Comparison of ENCODE assay signal across 24 cellular contexts in the genomic region with DNA sequence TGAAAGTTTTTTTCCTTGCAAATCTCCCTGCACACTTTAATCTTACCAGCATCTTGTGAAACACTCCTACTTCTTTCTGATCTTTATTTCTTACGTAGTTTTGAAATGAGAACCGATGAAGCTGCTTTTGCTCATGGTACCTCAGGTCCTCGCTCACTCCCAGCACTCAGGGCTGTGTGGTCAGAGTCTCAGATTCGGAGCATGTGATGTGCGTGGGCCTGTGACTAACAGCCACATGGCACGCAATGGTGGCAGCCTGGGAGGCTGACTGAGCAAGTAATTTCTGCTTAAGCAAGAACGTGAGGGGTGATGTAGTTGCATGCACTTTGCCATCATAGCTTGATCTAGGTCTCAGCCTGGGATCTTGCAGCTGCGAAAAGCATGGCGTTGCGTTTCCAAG.
A peak's percentile ranks its signal among the peaks of the same experiment; 100 is the strongest.
DNase-seq lines count a peak whose midpoint lies in the region; ATAC-seq, FAIRE-seq and TF ChIP-seq lines count a peak whose summit lies in the region.
"Had no signal": no experiment of that assay in that cellular context is flagged by ENCODE, and none has a peak within 500 bp of the region (broad histone marks: within the 10 kb centered on the region; RNA-seq: fewer than 3 reads in every experiment).

No MANE protein-coding gene starts in this region.

- no peaks in the 10 kb centered on the region for H3K4me1 ChIP-seq in osteoblast (ENCODE audit: insufficient read depth, low read length)
- H3K4me1 ChIP-seq: psoas muscle, SJSA1, thyroid gland had no signal

- TF ChIP-seq POLR2A in GM12891 (IDR thresholded peaks at IDR 0.05; ENCODE audit: low read depth, low read length) = no peak

- H3K27ac Mint-ChIP-seq in activated T-cell treated with anti-CD3 and anti-CD28 coated beads, Interleukin-2, amount 50 U/mL, for 72 hours = peak overlapping the region; percentile 69
- H3K27ac Mint-ChIP-seq in progenitor cell of endocrine pancreas = no peak overlapping the region
- H3K27ac Mint-ChIP-seq: activated naive CD4-positive, alpha-beta T cell treated with anti-CD3 and anti-CD28 coated beads, Interleukin-2, amount 50 U/mL, for 24 hours had no signal

- H3K9me3 Mint-ChIP-seq in activated T-cell treated with anti-CD3 and anti-CD28 coated beads, Interleukin-2, amount 50 U/mL, for 72 hours = peaks cover 0 to 2% of the 10 kb centered on the region in 2 donors
- no peaks in the 10 kb centered on the region for H3K9me3 Mint-ChIP-seq in progenitor cell of endocrine pancreas (ENCODE audit: low read depth)
- H3K9me3 Mint-ChIP-seq: activated naive CD4-positive, alpha-beta T cell treated with anti-CD3 and anti-CD28 coated beads, Interleukin-2, amount 50 U/mL, for 24 hours; CD14-positive monocyte had no signal

- no peak overlapping the region for H2AFZ ChIP-seq in osteoblast (ENCODE audit: low read length)

- no peaks in the 10 kb centered on the region for H4K20me1 ChIP-seq in osteoblast (ENCODE audit: insufficient read depth, low read length)

- no peaks in the 10 kb centered on the region for H3K27me3 ChIP-seq in osteoblast (ENCODE audit: insufficient read depth, low read length)
- H3K27me3 ChIP-seq: neutrophil, SJSA1, stomach, thyroid gland had no signal

- H3K36me3 ChIP-seq in osteoblast (ENCODE audit: insufficient read depth, low read length) = no peaks in the 10 kb centered on the region
- H3K36me3 ChIP-seq: neutrophil, SJSA1, stomach, thyroid gland had no signal

- H3K4me3 ChIP-seq in osteoblast (ENCODE audit: insufficient read depth, low read length) = no peak overlapping the region
- H3K4me3 ChIP-seq: psoas muscle, SJSA1, stomach, thyroid gland had no signal

- no peak for FAIRE-seq in GM12891 (lab: Jason Lieb, UNC)
- FAIRE-seq: keratinocyte had no signal

- H3K36me3 Mint-ChIP-seq in activated T-cell treated with anti-CD3 and anti-CD28 coated beads, Interleukin-2, amount 50 U/mL, for 72 hours (ENCODE audit: insufficient read depth in 2 of 2) = peaks cover 0 to 3% of the 10 kb centered on the region in 2 donors
- no peaks in the 10 kb centered on the region for H3K36me3 Mint-ChIP-seq in progenitor cell of endocrine pancreas (ENCODE audit: insufficient read depth)
- H3K36me3 Mint-ChIP-seq: activated naive CD4-positive, alpha-beta T cell treated with anti-CD3 and anti-CD28 coated beads, Interleukin-2, amount 50 U/mL, for 24 hours; CD14-positive monocyte had no signal

- peak overlapping the region in 1 of 2 donors; percentile 13 for H3K4me3 Mint-ChIP-seq in activated T-cell treated with anti-CD3 and anti-CD28 coated beads, Interleukin-2, amount 50 U/mL, for 72 hours
- no peak overlapping the region for H3K4me3 Mint-ChIP-seq in progenitor cell of endocrine pancreas (ENCODE audit: low read depth)
- H3K4me3 Mint-ChIP-seq: activated naive CD4-positive, alpha-beta T cell treated with anti-CD3 and anti-CD28 coated beads, Interleukin-2, amount 50 U/mL, for 24 hours; CD14-positive monocyte had no signal

- no peaks in the 10 kb centered on the region for H3K27me3 Mint-ChIP-seq in activated T-cell treated with anti-CD3 and anti-CD28 coated beads, Interleukin-2, amount 50 U/mL, for 72 hours (ENCODE audit: low read depth)
- peaks cover 2% of the 10 kb centered on the region for H3K27me3 Mint-ChIP-seq in progenitor cell of endocrine pancreas
- H3K27me3 Mint-ChIP-seq: activated naive CD4-positive, alpha-beta T cell treated with anti-CD3 and anti-CD28 coated beads, Interleukin-2, amount 50 U/mL, for 24 hours had no signal

- H3K9me3 ChIP-seq in osteoblast (ENCODE audit: low read depth, low read length) = peaks cover 6% of the 10 kb centered on the region
- H3K9me3 ChIP-seq: neutrophil, psoas muscle, SJSA1, stomach, thyroid gland had no signal

- no peak for DNase-seq in activated CD4-positive, CD25-positive, alpha-beta regulatory T cell treated with anti-CD3 and anti-CD28 coated beads, Interleukin-2, amount 50 U/mL, for 72 hours
- DNase-seq in CD1c-positive myeloid dendritic cell (ENCODE audit: extremely low spot score) (peak; percentile 27), GM12891 (ENCODE audit: insufficient read length, low spot score) (no peak), osteoblast (ENCODE audit: insufficient read length, low spot score, missing footprints) (no peak), progenitor cell of endocrine pancreas (ENCODE audit: low spot score, unreplicated experiment) (no peak)
- peak; percentile 42 to 62 for DNase-seq in activated T-cell treated with anti-CD3 and anti-CD28 coated beads, Interleukin-2, amount 50 U/mL, for 72 hours
- DNase-seq in stimulated activated CD4-positive, alpha-beta T cell treated with anti-CD3 and anti-CD28 coated beads, Interleukin-1b, Interleukin-23, amount 100 ng/mL, for 48 hours = peak; percentile 57
- DNase-seq: amygdala, HCEC 1CT, left ventricle myocardium superior, NCI-H1436, NCI-H446, NCI-H82, psoas muscle, stomach, thyroid gland had no signal

- H3K4me2 ChIP-seq in osteoblast (ENCODE audit: insufficient read depth, low read length) = no peak overlapping the region

- H3K79me2 ChIP-seq in osteoblast (ENCODE audit: insufficient read depth, low read length) = no peaks in the 10 kb centered on the region

- no peaks in the 10 kb centered on the region for H3K4me1 Mint-ChIP-seq in activated T-cell treated with anti-CD3 and anti-CD28 coated beads, Interleukin-2, amount 50 U/mL, for 72 hours (ENCODE audit: low read depth)
- peaks cover 3% of the 10 kb centered on the region for H3K4me1 Mint-ChIP-seq in progenitor cell of endocrine pancreas (ENCODE audit: low read depth)
- H3K4me1 Mint-ChIP-seq: activated naive CD4-positive, alpha-beta T cell treated with anti-CD3 and anti-CD28 coated beads, Interleukin-2, amount 50 U/mL, for 24 hours; CD14-positive monocyte had no signal

- ATAC-seq in activated CD4-positive, CD25-positive, alpha-beta regulatory T cell treated with anti-CD3 and anti-CD28 coated beads, Interleukin-2, amount 50 U/mL, for 24 hours = peak; percentile 55 to 83
- ATAC-seq in activated T-cell treated with anti-CD3 and anti-CD28 coated beads, Interleukin-2, amount 50 U/mL, for 72 hours (replicated peaks in 1 of 2) = peak; percentile 84 to 97
- ATAC-seq: left ventricle myocardium superior, psoas muscle had no signal

- TF ChIP-seq CTCF in osteoblast (IDR thresholded peaks at IDR 0.05; ENCODE audit: extremely low read depth, low read depth, low read length) (no peak), progenitor cell of endocrine pancreas (IDR thresholded peaks at IDR 0.05; ENCODE audit: unreplicated experiment) (no peak)

- H3K27ac ChIP-seq in osteoblast (ENCODE audit: low read depth, low read length) = no peak overlapping the region
- H3K27ac ChIP-seq: 22Rv1, HL-60, neutrophil, psoas muscle, SJSA1, stomach, thyroid gland had no signal

TF ChIP-seq in GM12891, 5 proteins besides CTCF, POLR2A, EP300 and RAD21:
- TF ChIP-seq TAF1 (IDR thresholded peaks at IDR 0.05; ENCODE audit: low read depth, low read length) = no peak
- no peak for TF ChIP-seq SPI1 (IDR thresholded peaks at IDR 0.05; ENCODE audit: low read depth, low read length)
- TF ChIP-seq POU2F2 (IDR thresholded peaks at IDR 0.05; ENCODE audit: low read depth, low read length) = no peak
- no peak for TF ChIP-seq POLR2AphosphoS5 (IDR thresholded peaks at IDR 0.05; ENCODE audit: low read depth, low read length)
- no peak for TF ChIP-seq PAX5 (IDR thresholded peaks at IDR 0.05; ENCODE audit: insufficient read depth, low read length, severe bottlenecking)
TF ChIP-seq in GM12891: peak in this region for 0.

Comparison
In these comparisons a context has a peak if more than half of its experiments do, and no peak if none do; other contexts are left out.
1. DNase-seq: peak in CD1c-positive myeloid dendritic cell (single experiment), activated T-cell treated with anti-CD3 and anti-CD28 coated beads, Interleukin-2, amount 50 U/mL, for 72 hours (2 of 2) and stimulated activated CD4-positive, alpha-beta T cell treated with anti-CD3 and anti-CD28 coated beads, Interleukin-1b, Interleukin-23, amount 100 ng/mL, for 48 hours (single experiment); none in activated CD4-positive, CD25-positive, alpha-beta regulatory T cell treated with anti-CD3 and anti-CD28 coated beads, Interleukin-2, amount 50 U/mL, for 72 hours (single experiment), GM12891 (single experiment), osteoblast (single experiment) and progenitor cell of endocrine pancreas (single experiment).